Comparison of ENCODE assay signal across 1 cellular context in the genomic region with DNA sequence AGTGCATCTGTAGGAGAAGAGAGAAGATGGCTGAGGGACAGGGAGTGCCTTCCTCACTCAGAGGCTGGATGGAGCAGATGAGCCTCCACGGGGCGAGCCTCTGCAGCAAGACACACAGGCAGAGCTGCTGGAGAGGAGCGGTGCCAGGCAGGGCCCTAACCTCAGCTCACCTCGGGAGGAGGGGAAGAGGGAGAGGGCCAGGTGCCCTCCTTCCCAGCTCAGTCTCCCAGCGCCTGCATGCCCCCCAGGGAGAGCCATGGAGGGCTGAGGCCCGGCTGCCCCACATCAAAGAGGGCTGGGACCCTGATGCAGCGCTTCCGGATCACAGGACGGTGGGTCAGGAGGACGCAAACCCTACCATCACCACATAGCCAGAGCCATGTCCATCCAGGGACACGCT.
TF ChIP-seq lines count a peak whose summit lies in the region.

No MANE protein-coding gene starts in this region.

TF ChIP-seq in GM23338, 12 proteins besides CTCF, POLR2A, EP300 and RAD21 (continued from another document):
- TF ChIP-seq, protein P1, sequence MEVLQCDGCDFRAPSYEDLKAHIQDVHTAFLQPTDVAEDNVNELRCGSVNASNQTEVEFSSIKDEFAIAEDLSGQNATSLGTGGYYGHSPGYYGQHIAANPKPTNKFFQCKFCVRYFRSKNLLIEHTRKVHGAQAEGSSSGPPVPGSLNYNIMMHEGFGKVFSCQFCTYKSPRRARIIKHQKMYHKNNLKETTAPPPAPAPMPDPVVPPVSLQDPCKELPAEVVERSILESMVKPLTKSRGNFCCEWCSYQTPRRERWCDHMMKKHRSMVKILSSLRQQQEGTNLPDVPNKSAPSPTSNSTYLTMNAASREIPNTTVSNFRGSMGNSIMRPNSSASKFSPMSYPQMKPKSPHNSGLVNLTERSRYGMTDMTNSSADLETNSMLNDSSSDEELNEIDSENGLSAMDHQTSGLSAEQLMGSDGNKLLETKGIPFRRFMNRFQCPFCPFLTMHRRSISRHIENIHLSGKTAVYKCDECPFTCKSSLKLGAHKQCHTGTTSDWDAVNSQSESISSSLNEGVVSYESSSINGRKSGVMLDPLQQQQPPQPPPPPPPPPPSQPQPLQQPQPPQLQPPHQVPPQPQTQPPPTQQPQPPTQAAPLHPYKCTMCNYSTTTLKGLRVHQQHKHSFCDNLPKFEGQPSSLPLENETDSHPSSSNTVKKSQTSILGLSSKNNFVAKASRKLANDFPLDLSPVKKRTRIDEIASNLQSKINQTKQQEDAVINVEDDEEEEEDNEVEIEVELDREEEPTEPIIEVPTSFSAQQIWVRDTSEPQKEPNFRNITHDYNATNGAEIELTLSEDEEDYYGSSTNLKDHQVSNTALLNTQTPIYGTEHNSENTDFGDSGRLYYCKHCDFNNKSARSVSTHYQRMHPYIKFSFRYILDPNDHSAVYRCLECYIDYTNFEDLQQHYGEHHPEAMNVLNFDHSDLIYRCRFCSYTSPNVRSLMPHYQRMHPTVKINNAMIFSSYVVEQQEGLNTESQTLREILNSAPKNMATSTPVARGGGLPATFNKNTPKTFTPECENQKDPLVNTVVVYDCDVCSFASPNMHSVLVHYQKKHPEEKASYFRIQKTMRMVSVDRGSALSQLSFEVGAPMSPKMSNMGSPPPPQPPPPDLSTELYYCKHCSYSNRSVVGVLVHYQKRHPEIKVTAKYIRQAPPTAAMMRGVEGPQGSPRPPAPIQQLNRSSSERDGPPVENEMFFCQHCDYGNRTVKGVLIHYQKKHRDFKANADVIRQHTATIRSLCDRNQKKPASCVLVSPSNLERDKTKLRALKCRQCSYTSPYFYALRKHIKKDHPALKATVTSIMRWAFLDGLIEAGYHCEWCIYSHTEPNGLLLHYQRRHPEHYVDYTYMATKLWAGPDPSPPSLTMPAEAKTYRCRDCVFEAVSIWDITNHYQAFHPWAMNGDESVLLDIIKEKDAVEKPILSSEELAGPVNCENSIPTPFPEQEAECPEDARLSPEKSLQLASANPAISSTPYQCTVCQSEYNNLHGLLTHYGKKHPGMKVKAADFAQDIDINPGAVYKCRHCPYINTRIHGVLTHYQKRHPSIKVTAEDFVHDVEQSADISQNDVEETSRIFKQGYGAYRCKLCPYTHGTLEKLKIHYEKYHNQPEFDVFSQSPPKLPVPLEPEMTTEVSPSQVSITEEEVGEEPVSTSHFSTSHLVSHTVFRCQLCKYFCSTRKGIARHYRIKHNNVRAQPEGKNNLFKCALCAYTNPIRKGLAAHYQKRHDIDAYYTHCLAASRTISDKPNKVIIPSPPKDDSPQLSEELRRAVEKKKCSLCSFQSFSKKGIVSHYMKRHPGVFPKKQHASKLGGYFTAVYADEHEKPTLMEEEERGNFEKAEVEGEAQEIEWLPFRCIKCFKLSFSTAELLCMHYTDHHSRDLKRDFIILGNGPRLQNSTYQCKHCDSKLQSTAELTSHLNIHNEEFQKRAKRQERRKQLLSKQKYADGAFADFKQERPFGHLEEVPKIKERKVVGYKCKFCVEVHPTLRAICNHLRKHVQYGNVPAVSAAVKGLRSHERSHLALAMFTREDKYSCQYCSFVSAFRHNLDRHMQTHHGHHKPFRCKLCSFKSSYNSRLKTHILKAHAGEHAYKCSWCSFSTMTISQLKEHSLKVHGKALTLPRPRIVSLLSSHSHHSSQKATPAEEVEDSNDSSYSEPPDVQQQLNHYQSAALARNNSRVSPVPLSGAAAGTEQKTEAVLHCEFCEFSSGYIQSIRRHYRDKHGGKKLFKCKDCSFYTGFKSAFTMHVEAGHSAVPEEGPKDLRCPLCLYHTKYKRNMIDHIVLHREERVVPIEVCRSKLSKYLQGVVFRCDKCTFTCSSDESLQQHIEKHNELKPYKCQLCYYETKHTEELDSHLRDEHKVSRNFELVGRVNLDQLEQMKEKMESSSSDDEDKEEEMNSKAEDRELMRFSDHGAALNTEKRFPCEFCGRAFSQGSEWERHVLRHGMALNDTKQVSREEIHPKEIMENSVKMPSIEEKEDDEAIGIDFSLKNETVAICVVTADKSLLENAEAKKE (CRISPR knock-in tag; IDR thresholded peaks at IDR 0.05), result no peak
- TF ChIP-seq EZH2 (IDR thresholded peaks at IDR 0.05; ENCODE audit: low read depth, unreplicated experiment) (no peak), CREB1 (CRISPR knock-in tag; IDR thresholded peaks at IDR 0.05; ENCODE audit: low read depth) (no peak), JUNB (IDR thresholded peaks at IDR 0.05; ENCODE audit: unreplicated experiment) (no peak), ZNF331 (CRISPR knock-in tag; IDR thresholded peaks at IDR 0.05; ENCODE audit: low read depth) (no peak), POLR2AphosphoS5 (IDR thresholded peaks at IDR 0.05; ENCODE audit: low read depth) (no peak), ZNF114 (CRISPR knock-in tag; IDR thresholded peaks at IDR 0.05) (no peak)
